Comparison of ENCODE assay signal across 8 cellular contexts in the genomic region with DNA sequence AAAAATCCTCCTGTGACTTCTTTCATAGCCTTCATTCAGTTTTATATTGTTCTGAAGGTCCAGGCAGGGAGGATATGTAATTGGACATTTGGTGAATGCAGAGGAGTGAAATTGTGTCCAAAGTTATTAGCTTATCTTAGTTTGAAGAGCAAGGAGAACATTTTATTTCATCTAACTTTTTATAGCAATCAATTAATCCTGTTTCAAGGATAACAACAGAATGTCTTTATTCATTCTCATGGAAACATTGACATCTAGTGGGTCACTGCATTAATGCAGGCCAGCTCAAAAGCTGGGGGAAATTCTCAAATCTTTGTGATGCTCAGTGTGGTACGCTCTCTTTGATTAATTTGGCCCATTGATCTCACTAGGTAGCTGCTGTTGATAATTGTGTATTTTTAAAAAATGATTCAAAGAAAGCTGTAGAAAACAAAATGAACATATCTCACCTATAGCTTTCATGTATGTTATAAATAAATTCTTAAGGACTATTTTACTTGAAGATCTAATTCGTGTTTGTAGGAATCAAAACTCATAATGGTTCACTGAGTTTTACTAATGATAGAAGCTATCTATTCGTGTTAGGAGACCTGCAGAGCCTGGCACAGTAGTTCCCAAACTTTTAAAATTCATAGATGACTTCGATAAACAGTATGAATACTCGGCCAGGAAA.
A peak's percentile ranks its signal among the peaks of the same experiment; 100 is the strongest.
DNase-seq lines count a peak whose midpoint lies in the region; ATAC-seq and TF ChIP-seq lines count a peak whose summit lies in the region.

No MANE protein-coding gene starts in this region.

- TF ChIP-seq CTCF in C4-2B (conservative IDR thresholded peaks at IDR 0.05) = peak; percentile 97
- peak; percentile 72 for TF ChIP-seq CTCF in GM13977 (IDR thresholded peaks at IDR 0.05; ENCODE audit: extremely low read depth, insufficient read depth, missing control alignments)
- peak; percentile 88 for TF ChIP-seq CTCF in RWPE2 (IDR thresholded peaks at IDR 0.05; ENCODE audit: poor library complexity, severe bottlenecking)
- peak; percentile 88 to 92 (median 91) for TF ChIP-seq CTCF in esophagus muscularis mucosa (IDR thresholded peaks at IDR 0.05)
- TF ChIP-seq CTCF in nephron progenitor cell (IDR thresholded peaks at IDR 0.05) = peak; percentile 91

- no peak for TF ChIP-seq POLR2A in esophagus muscularis mucosa (IDR thresholded peaks at IDR 0.05; ENCODE audit: low read depth)

- no peaks in the 10 kb centered on the region for H3K9me3 ChIP-seq in RWPE2 (ENCODE audit: severe bottlenecking)
- H3K9me3 ChIP-seq in esophagus muscularis mucosa = no peaks in the 10 kb centered on the region

- 60% methylated on average over 5 of the region's 5 CpGs for WGBS in esophagus muscularis mucosa

- no peaks in the 10 kb centered on the region for H3K27me3 Mint-ChIP-seq in nephron progenitor cell (ENCODE audit: low read depth, poor library complexity)

- no peaks in the 10 kb centered on the region for H3K9me3 Mint-ChIP-seq in nephron progenitor cell

- H3K4me3 ChIP-seq in RWPE2 (ENCODE audit: severe bottlenecking) (no peak overlapping the region), esophagus muscularis mucosa (no peak overlapping the region)

- H3K4me3 Mint-ChIP-seq in nephron progenitor cell = no peak overlapping the region

- ATAC-seq in RWPE2 (ENCODE audit: low read depth) (no peak), HG02840 (IDR thresholded peaks at IDR 0.05; ENCODE audit: low FRiP score, unreplicated experiment) (no peak)

- peak overlapping the region; percentile 2 for H3K27ac Mint-ChIP-seq in nephron progenitor cell

- DNase-seq in GM13977 (ENCODE audit: low spot score) (peak; percentile 39), KG1 (lab: John Stamatoyannopoulos, UW) (peak; percentile 16), RWPE2 (ENCODE audit: low spot score) (no peak), esophagus muscularis mucosa (ENCODE audit: extremely low spot score) (no peak), nephron progenitor cell (peak; percentile 40), T1000 (lab: John Stamatoyannopoulos, UW) (no peak)

- H3K27ac ChIP-seq in C4-2B = no peak overlapping the region
- H3K27ac ChIP-seq in RWPE2 (ENCODE audit: poor library complexity, severe bottlenecking) = no peak overlapping the region
- peak overlapping the region in 3 of 4 donors; percentile 52 to 68 (median 65) for H3K27ac ChIP-seq in esophagus muscularis mucosa (replicated peaks in 1 of 4)

- in situ Hi-C loops in GM13977 (cut with MboI; ENCODE audit: low pct_unique_long_range_greater_than_20kb, low sequenced_read_pairs, unreplicated experiment) = no loop called here

- H3K36me3 Mint-ChIP-seq in nephron progenitor cell (ENCODE audit: low read depth) = peaks cover 8% of the 10 kb centered on the region

- peaks cover 31% of the 10 kb centered on the region for H3K4me1 Mint-ChIP-seq in nephron progenitor cell

- TF ChIP-seq EP300 in esophagus muscularis mucosa (IDR thresholded peaks at IDR 0.05) = no peak

- H3K27me3 ChIP-seq in RWPE2 (ENCODE audit: insufficient read depth, poor library complexity, severe bottlenecking) (no peaks in the 10 kb centered on the region), esophagus muscularis mucosa (no peaks in the 10 kb centered on the region)

- H3K36me3 ChIP-seq in RWPE2 (ENCODE audit: low read depth) (no peaks in the 10 kb centered on the region), esophagus muscularis mucosa (no peaks in the 10 kb centered on the region)

- intact Hi-C loops in esophagus muscularis mucosa (cut with DNase I) = loop anchor here (5.0 to 10.0 kb wide), 3 partner anchors 1191 to 1873 kb away; a partner anchor contains a TSS

- H3K4me1 ChIP-seq in RWPE2 (ENCODE audit: insufficient read depth, poor library complexity, severe bottlenecking) (peaks cover 13% of the 10 kb centered on the region), esophagus muscularis mucosa (peaks cover 28 to 39% (median 37%) of the 10 kb centered on the region in 4 donors)

Comparison
In these comparisons a context has a peak if more than half of its experiments do, and no peak if none do; other contexts are left out.
1. H3K27ac ChIP-seq: peak in esophagus muscularis mucosa (3 of 4); none in C4-2B (single experiment) and RWPE2 (single experiment).
2. DNase-seq: peak in GM13977 (single experiment), KG1 (single experiment) and nephron progenitor cell (single experiment); none in RWPE2 (single experiment), esophagus muscularis mucosa (single experiment) and T1000 (single experiment).
3. Peak in every context shown above with its lines, with median percentiles within 50 percentile points of each other: CTCF ChIP-seq.